19 cellular contexts compared by ENCODE assay signal in genomic region chr13:112432734-112433133, GRCh38. TPM values are rescaled to one million over a fixed set of nuclear protein-coding genes. Genes with fewer than 3 reads are reported as not detected.
"Had no signal": no experiment of that assay in that cellular context is flagged by ENCODE, and none has a peak within 500 bp of the region (broad histone marks: within the 10 kb centered on the region; RNA-seq: fewer than 3 reads in every experiment).

No MANE protein-coding gene starts in this region.

RNA-seq across cellular contexts. Expression of gene SPACA7, which starts 56.6 kb away (rescaled TPM):
- total RNA-seq: activated naive CD4-positive, alpha-beta T cell treated with anti-CD3 and anti-CD28 coated beads for 36 hours; activated naive CD4-positive, alpha-beta T cell treated with anti-CD3 and anti-CD28 coated beads, Interleukin-2, amount 50 U/mL, for 72 hours; activated naive CD8-positive, alpha-beta T cell treated with anti-CD3 and anti-CD28 coated beads for 36 hours; activated naive CD8-positive, alpha-beta T cell treated with anti-CD3 and anti-CD28 coated beads, Interleukin-2, amount 10 ng/mL, durations not matched to agents 7 days and 5 days; activated T-cell treated with anti-CD3 and anti-CD28 coated beads, Interleukin-2, amount 50 U/mL, for 4 hours; activated T-cell treated with anti-CD3 and anti-CD28 coated beads, Interleukin-2, amount 50 U/mL, for 72 hours; activated T-helper 1 cell treated with anti-CD3 and anti-CD28 coated beads, Interleukin-12 subunit alpha, Interleukin-12 subunit beta, Interleukin-2, Interleukin-4 antibody, amounts not matched to agents 30 ng/mL and 10 ng/mL and 1 ng/mL, durations not matched to agents 14 hours and 24 hours and 36 hours; activated T-helper 17 cell treated with anti-CD3 and anti-CD28 coated beads, Interleukin-2, amount 50 U/mL, for 72 hours; activated T-helper 2 cell treated with anti-CD3 and anti-CD28 coated beads, Interferon-gamma antibody, Interleukin-2, Interleukin-4, amounts not matched to agents 10 μg/mL and 5 μg/mL and 100 μg/mL, durations not matched to agents 14 hours and 24 hours and 36 hours; adrenal gland; ascending aorta; astrocyte; body of pancreas; breast epithelium; bronchial epithelial cell; cardiac muscle cell; cardiac septum had no signal
- polyA plus RNA-seq: adipose tissue, adrenal gland, aorta, cardiac muscle cell had no signal
